In genomic region chrX:56233682-56234081, GRCh38 we compare ENCODE assay signal across 8 cellular contexts. TPM values are rescaled to one million over a fixed set of nuclear protein-coding genes. Genes with fewer than 3 reads are reported as not detected.
DNase-seq lines count a peak whose midpoint lies in the region; ATAC-seq, FAIRE-seq and TF ChIP-seq lines count a peak whose summit lies in the region.

No MANE protein-coding gene starts in this region.

- no peak overlapping the region for H3K4me3 ChIP-seq in CD4-positive, alpha-beta memory T cell (ENCODE audit: low read length in 2 of 2)
- H3K4me3 ChIP-seq in left lung (peak overlapping the region; percentile 42 to 45), upper lobe of left lung (peak overlapping the region in 3 of 4 donors; percentile 40 to 60 (median 53))

- H3K27ac Mint-ChIP-seq in CD4-positive, alpha-beta memory T cell: peak overlapping the region in 4 of 7 donors; percentile 29 to 81 (median 60)

- no peak for TF ChIP-seq CTCF in left lung (IDR thresholded peaks at IDR 0.05)
- TF ChIP-seq CTCF in upper lobe of left lung (IDR thresholded peaks at IDR 0.05): no peak

- no peaks in the 10 kb centered on the region for H3K36me3 Mint-ChIP-seq in CD4-positive, alpha-beta memory T cell

- FAIRE-seq in urothelium cell line (lab: Jason Lieb, UNC): no peak

- TF ChIP-seq POLR2A in upper lobe of left lung (IDR thresholded peaks at IDR 0.05): peak in 2 of 4 donors; percentile 19 to 44

- no peaks in the 10 kb centered on the region for H3K27me3 Mint-ChIP-seq in CD4-positive, alpha-beta memory T cell

- CTCF ChIA-PET in CD4-positive, alpha-beta memory T cell (lab: Charles Lee; ENCODE audit: partially characterized antibody): interaction anchor here (3.1 kb wide), 1 partner anchor 14 kb away, joined by 12 read pairs; no protein-coding TSS in a partner anchor

- DNase-seq in CD4-positive, alpha-beta memory T cell: peak in 3 of 5 donors; percentile 2 to 39 (median 10)
- DNase-seq in cerebellum (ENCODE audit: low spot score) (peak; percentile 50), left lung (peak; percentile 74 to 78), upper lobe of left lung (peak; percentile 5 to 83), dedifferentiated amniotic fluid mesenchymal stem cell (ENCODE audit: extremely low spot score) (no peak), urothelium cell line (ENCODE audit: low spot score) (no peak)

- WGBS in upper lobe of left lung, 2 donors: 4 to 16% methylated on average over 6 to 8 of the region's 8 CpGs

- peaks cover 8% of the 10 kb centered on the region for H3K4me1 ChIP-seq in CD4-positive, alpha-beta memory T cell (ENCODE audit: insufficient read depth, low read length)
- H3K4me1 ChIP-seq in left lung (no peaks in the 10 kb centered on the region), upper lobe of left lung (peaks cover 0 to 6% (median 0%) of the 10 kb centered on the region in 4 donors)

- ATAC-seq in GM19351 (IDR thresholded peaks at IDR 0.05; ENCODE audit: unreplicated experiment) (peak; percentile 74), HG03442 (IDR thresholded peaks at IDR 0.05; ENCODE audit: unreplicated experiment) (peak; percentile 88), left lung (peak; percentile 92), upper lobe of left lung (ENCODE audit: low FRiP score in 2 of 2) (peak; percentile 92 to 94)

- no peaks in the 10 kb centered on the region for H3K9me3 ChIP-seq in CD4-positive, alpha-beta memory T cell (ENCODE audit: control insufficient read depth in 1 of 2, low read length in 2 of 2)
- no peaks in the 10 kb centered on the region for H3K9me3 ChIP-seq in left lung
- H3K9me3 ChIP-seq in upper lobe of left lung: no peaks in the 10 kb centered on the region

- H3K9me3 Mint-ChIP-seq in CD4-positive, alpha-beta memory T cell: no peaks in the 10 kb centered on the region

- no peak for TF ChIP-seq EP300 in upper lobe of left lung (IDR thresholded peaks at IDR 0.05)

- no peaks in the 10 kb centered on the region for H3K27me3 ChIP-seq in CD4-positive, alpha-beta memory T cell (ENCODE audit: insufficient read depth, low read length)
- H3K27me3 ChIP-seq in left lung (no peaks in the 10 kb centered on the region), upper lobe of left lung (no peaks in the 10 kb centered on the region)

- peak overlapping the region; percentile 65 to 90 (median 86) for H3K4me3 Mint-ChIP-seq in CD4-positive, alpha-beta memory T cell

- H3K4me1 Mint-ChIP-seq in CD4-positive, alpha-beta memory T cell: peaks cover 12 to 32% (median 25%) of the 10 kb centered on the region in 4 donors

- intact Hi-C loops in CD4-positive, alpha-beta memory T cell (cut with micrococcal nuclease): loop anchor here (2.0 to 5.0 kb wide), 2 partner anchors 15 to 326 kb away; no protein-coding TSS in a partner anchor
- intact Hi-C loops in left lung (cut with DNase I): no loop called here

- no peak overlapping the region for H3K27ac ChIP-seq in CD4-positive, alpha-beta memory T cell (ENCODE audit: low read depth, low read length)
- peak overlapping the region; percentile 61 to 65 for H3K27ac ChIP-seq in left lung
- peak overlapping the region; percentile 58 to 82 (median 76) for H3K27ac ChIP-seq in upper lobe of left lung

- no peaks in the 10 kb centered on the region for H3K36me3 ChIP-seq in CD4-positive, alpha-beta memory T cell (ENCODE audit: insufficient read depth, low read length)
- H3K36me3 ChIP-seq in left lung: no peaks in the 10 kb centered on the region
- H3K36me3 ChIP-seq in upper lobe of left lung: no peaks in the 10 kb centered on the region

- POLR2A ChIA-PET in CD4-positive, alpha-beta memory T cell (lab: Charles Lee; ENCODE audit: partially characterized antibody): interaction anchor here (1.4 kb wide), 1 partner anchor 330 kb away, joined by 3 read pairs; the partner anchor contains the start of gene UBQLN2

RNA-seq across cellular contexts. Expression of gene KLF8, which starts 1.5 kb away (rescaled TPM):
- total RNA-seq in CD4-positive, alpha-beta memory T cell: 1 to 10 TPM; 5.4 to 7.0 TPM
- polyA plus RNA-seq in CD4-positive, alpha-beta memory T cell: 1 to 10 TPM; 3.7 to 4.1 TPM
- total RNA-seq in cerebellum: 18.4 TPM
- 10 to 100 TPM; 10.9 to 13.8 TPM for total RNA-seq in left lung
- total RNA-seq in upper lobe of left lung: 10 to 100 TPM; 14.0 to 30.4 (median 16.6) TPM

Comparison
In these comparisons a context has a peak if more than half of its experiments do, and no peak if none do; other contexts are left out.
1. DNase-seq: peak in CD4-positive, alpha-beta memory T cell (3 of 5), cerebellum (single experiment), left lung (2 of 2) and upper lobe of left lung (2 of 2); none in dedifferentiated amniotic fluid mesenchymal stem cell (single experiment) and urothelium cell line (single experiment).
2. H3K4me3 ChIP-seq: peak in left lung (2 of 2) and upper lobe of left lung (3 of 4); none in CD4-positive, alpha-beta memory T cell (0 of 2).
3. Peak in every context shown above with its lines, with median percentiles within 50 percentile points of each other: ATAC-seq.